1 cellular context compared by ENCODE assay signal in genomic region chr1:162928141-162928540, GRCh38.
TF ChIP-seq lines count a peak whose summit lies in the region.

No MANE protein-coding gene starts in this region.

TF ChIP-seq in H1, 55 proteins besides CTCF, POLR2A, EP300 and RAD21 (continued from another document):
- TF ChIP-seq CBX8 (IDR thresholded peaks at IDR 0.05; ENCODE audit: borderline replicate concordance, low read depth, low read length), result no peak
- TF ChIP-seq CHD1 (IDR thresholded peaks at IDR 0.05; ENCODE audit: low read depth, low read length), result no peak
- no peak for TF ChIP-seq KDM1A (IDR thresholded peaks at IDR 0.05; ENCODE audit: borderline replicate concordance, low read length)
